ENCODE assay signal across 19 cellular contexts in the genomic region with DNA sequence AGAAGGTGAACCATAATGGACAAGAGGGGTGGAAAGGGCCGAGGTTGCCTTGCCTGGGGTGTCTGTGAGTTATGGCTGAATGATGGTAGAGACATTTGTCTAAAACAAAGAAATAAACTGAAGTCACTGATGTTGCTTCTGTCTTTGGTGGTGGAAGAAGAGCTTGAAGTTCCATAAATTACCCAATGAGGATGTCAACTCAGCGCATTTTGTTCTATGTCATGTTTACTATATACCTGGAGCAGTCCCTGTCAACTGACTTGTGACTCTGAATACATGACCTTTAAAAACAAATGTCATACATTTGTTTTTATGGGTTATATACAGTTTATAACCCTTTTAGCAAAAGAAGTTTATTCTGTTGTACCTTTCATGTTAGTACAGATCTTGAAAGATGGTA.
"Had no signal": no experiment of that assay in that cellular context is flagged by ENCODE, and none has a peak within 500 bp of the region (broad histone marks: within the 10 kb centered on the region; RNA-seq: fewer than 3 reads in every experiment).

No MANE protein-coding gene starts in this region.

- H3K36me3 Mint-ChIP-seq: activated naive CD4-positive, alpha-beta T cell treated with anti-CD3 and anti-CD28 coated beads, Interleukin-2, amount 10 ng/mL, durations not matched to agents 7 days and 5 days; type B pancreatic cell had no signal

- H3K36me3 ChIP-seq: thoracic aorta had no signal

- H3K27me3 Mint-ChIP-seq: activated naive CD4-positive, alpha-beta T cell treated with anti-CD3 and anti-CD28 coated beads, Interleukin-2, amount 10 ng/mL, durations not matched to agents 7 days and 5 days; type B pancreatic cell had no signal

- H3K27ac Mint-ChIP-seq: activated CD4-positive, alpha-beta memory T cell treated with anti-CD3 and anti-CD28 coated beads, Interleukin-2, amount 10 ng/mL, durations not matched to agents 7 days and 5 days; activated CD4-positive, alpha-beta T cell treated with anti-CD3 and anti-CD28 coated beads, Interleukin-2, amount 10 ng/mL, durations not matched to agents 24 days and 14 days; activated naive CD4-positive, alpha-beta T cell treated with anti-CD3 and anti-CD28 coated beads, Interleukin-2, amount 10 ng/mL, durations not matched to agents 7 days and 5 days; activated T-cell treated with anti-CD3 and anti-CD28 coated beads, Interleukin-2, amount 50 U/mL, for 72 hours; nephron progenitor cell; type B pancreatic cell had no signal

- FAIRE-seq: keratinocyte had no signal

- H3K27ac ChIP-seq: epithelial cell of prostate, foreskin keratinocyte, sigmoid colon, vagina had no signal

- H3K4me3 ChIP-seq: mucosa of descending colon, sigmoid colon, thoracic aorta, vagina had no signal

- ATAC-seq: activated CD4-positive, CD25-positive, alpha-beta regulatory T cell treated with anti-CD3 and anti-CD28 coated beads, Interleukin-2, amount 50 U/mL, for 24 hours; activated T-cell treated with anti-CD3 and anti-CD28 coated beads, Interleukin-2, amount 50 U/mL, for 72 hours; foreskin keratinocyte; left colon; mucosa of descending colon had no signal

- H3K9me3 Mint-ChIP-seq: activated CD4-positive, alpha-beta memory T cell treated with anti-CD3 and anti-CD28 coated beads, Interleukin-2, amount 10 ng/mL, durations not matched to agents 7 days and 5 days; activated CD4-positive, alpha-beta T cell treated with anti-CD3 and anti-CD28 coated beads, Interleukin-2, amount 10 ng/mL, durations not matched to agents 24 days and 14 days; activated naive CD4-positive, alpha-beta T cell treated with anti-CD3 and anti-CD28 coated beads, Interleukin-2, amount 10 ng/mL, durations not matched to agents 7 days and 5 days; activated T-cell treated with anti-CD3 and anti-CD28 coated beads, Interleukin-2, amount 50 U/mL, for 72 hours; nephron progenitor cell; type B pancreatic cell had no signal

- H3K4me3 Mint-ChIP-seq: activated CD4-positive, alpha-beta memory T cell treated with anti-CD3 and anti-CD28 coated beads, Interleukin-2, amount 10 ng/mL, durations not matched to agents 7 days and 5 days; activated CD4-positive, alpha-beta T cell treated with anti-CD3 and anti-CD28 coated beads, Interleukin-2, amount 10 ng/mL, durations not matched to agents 24 days and 14 days; activated naive CD4-positive, alpha-beta T cell treated with anti-CD3 and anti-CD28 coated beads, Interleukin-2, amount 10 ng/mL, durations not matched to agents 7 days and 5 days; activated T-cell treated with anti-CD3 and anti-CD28 coated beads, Interleukin-2, amount 50 U/mL, for 72 hours; nephron progenitor cell; type B pancreatic cell had no signal

- H3K27me3 ChIP-seq: foreskin keratinocyte, sigmoid colon, vagina had no signal

- H3K9me3 ChIP-seq: mucosa of descending colon, sigmoid colon, thoracic aorta, vagina had no signal

- DNase-seq: activated CD4-positive, alpha-beta memory T cell treated with anti-CD3 and anti-CD28 coated beads, Interleukin-2, amount 10 ng/mL, durations not matched to agents 7 days and 5 days; activated CD4-positive, alpha-beta T cell treated with anti-CD3 and anti-CD28 coated beads, Interleukin-2, amount 10 ng/mL, durations not matched to agents 24 days and 14 days; activated effector memory CD4-positive, alpha-beta T cell treated with anti-CD3 and anti-CD28 coated beads, Interleukin-2, amount 50 U/mL, for 16 hours; activated naive CD4-positive, alpha-beta T cell treated with anti-CD3 and anti-CD28 coated beads, Interleukin-2, amount 10 ng/mL, durations not matched to agents 7 days and 5 days; activated T-cell treated with anti-CD3 and anti-CD28 coated beads, Interleukin-2, amount 50 U/mL, for 72 hours; foreskin keratinocyte; left colon; mesendoderm; mucosa of descending colon; nephron progenitor cell; sigmoid colon; stimulated activated CD4-positive, alpha-beta T cell treated with anti-CD3 and anti-CD28 coated beads, Interleukin-4, amount 100 ng/mL, for 24 hours; stimulated activated naive CD4-positive, alpha-beta T cell treated with Interleukin-2 at 50 U/mL for 16 hours had no signal
